In genomic region chr16:15650698-15651161, GRCh38 we compare ENCODE assay signal across 8 cellular contexts. TPM values are rescaled to one million over a fixed set of nuclear protein-coding genes. Genes with fewer than 3 reads are reported as not detected.
DNase-seq lines count a peak whose midpoint lies in the region; ATAC-seq and TF ChIP-seq lines count a peak whose summit lies in the region.

No MANE protein-coding gene starts in this region.

- peak overlapping the region; percentile 47 for H3K27ac ChIP-seq in KMS-11
- H3K27ac ChIP-seq in osteoblast (ENCODE audit: low read depth, low read length) = peak overlapping the region; percentile 89

- DNase-seq in AG10803 (ENCODE audit: low read depth) (no peak), fibroblast of villous mesenchyme (ENCODE audit: low read depth) (peak; percentile 44), osteoblast (ENCODE audit: insufficient read length, low spot score, missing footprints) (peak; percentile 81), NCI-H128 (lab: John Stamatoyannopoulos, UW; ENCODE audit: unreplicated experiment) (no peak), MV-4-11 (lab: John Stamatoyannopoulos, UW) (no peak)
- peak; percentile 57 to 59 for DNase-seq in activated T-cell treated with anti-CD3 and anti-CD28 coated beads, Interleukin-2, amount 50 U/mL, for 72 hours

- H2AFZ ChIP-seq in KMS-11 (ENCODE audit: low read depth) = peak overlapping the region; percentile 58
- H2AFZ ChIP-seq in osteoblast (ENCODE audit: low read length) = peak overlapping the region; percentile 93

- H3K36me3 ChIP-seq in KMS-11 (ENCODE audit: insufficient read depth) (no peaks in the 10 kb centered on the region), osteoblast (ENCODE audit: insufficient read depth, low read length) (peaks cover 6% of the 10 kb centered on the region)

- no peaks in the 10 kb centered on the region for H3K9me3 ChIP-seq in osteoblast (ENCODE audit: low read depth, low read length)

- H3K4me1 ChIP-seq in KMS-11 (ENCODE audit: low read depth, poor library complexity, severe bottlenecking) (peaks cover 32% of the 10 kb centered on the region), osteoblast (ENCODE audit: insufficient read depth, low read length) (peaks cover 23% of the 10 kb centered on the region)

- peak overlapping the region; percentile 94 to 95 for H3K4me3 Mint-ChIP-seq in activated T-cell treated with anti-CD3 and anti-CD28 coated beads, Interleukin-2, amount 50 U/mL, for 72 hours

- H4K20me1 ChIP-seq in KMS-11 (ENCODE audit: insufficient read depth) = no peaks in the 10 kb centered on the region
- H4K20me1 ChIP-seq in osteoblast (ENCODE audit: insufficient read depth, low read length) = peaks cover 22% of the 10 kb centered on the region

- H3K9ac ChIP-seq in KMS-11 = peak overlapping the region; percentile 73

- peaks cover 42% of the 10 kb centered on the region for H3K4me1 Mint-ChIP-seq in activated T-cell treated with anti-CD3 and anti-CD28 coated beads, Interleukin-2, amount 50 U/mL, for 72 hours (ENCODE audit: low read depth)

- peak overlapping the region; percentile 96 for H3K27ac Mint-ChIP-seq in activated T-cell treated with anti-CD3 and anti-CD28 coated beads, Interleukin-2, amount 50 U/mL, for 72 hours

- H3K9me3 Mint-ChIP-seq in activated T-cell treated with anti-CD3 and anti-CD28 coated beads, Interleukin-2, amount 50 U/mL, for 72 hours = no peaks in the 10 kb centered on the region

- peak overlapping the region; percentile 95 for H3K4me2 ChIP-seq in KMS-11
- H3K4me2 ChIP-seq in osteoblast (ENCODE audit: insufficient read depth, low read length) = peak overlapping the region; percentile 99

- TF ChIP-seq CTCF in AG10803 (conservative IDR thresholded peaks at IDR 0.05; ENCODE audit: low read length) (no peak), KMS-11 (conservative IDR thresholded peaks at IDR 0.05; ENCODE audit: low read depth, low read length) (no peak), fibroblast of villous mesenchyme (IDR thresholded peaks at IDR 0.05; ENCODE audit: insufficient read depth, low read depth, low read length) (no peak), osteoblast (IDR thresholded peaks at IDR 0.05; ENCODE audit: extremely low read depth, low read depth, low read length) (no peak)

- no peaks in the 10 kb centered on the region for H3K27me3 Mint-ChIP-seq in activated T-cell treated with anti-CD3 and anti-CD28 coated beads, Interleukin-2, amount 50 U/mL, for 72 hours (ENCODE audit: low read depth)

- H3K27me3 ChIP-seq in KMS-11 (ENCODE audit: insufficient read depth, low read depth) (no peaks in the 10 kb centered on the region), osteoblast (ENCODE audit: insufficient read depth, low read length) (no peaks in the 10 kb centered on the region)

- H3K79me2 ChIP-seq in KMS-11 (ENCODE audit: insufficient read depth, low read depth) (peaks cover 54% of the 10 kb centered on the region), osteoblast (ENCODE audit: insufficient read depth, low read length) (peaks cover 54% of the 10 kb centered on the region)

- H3K4me3 ChIP-seq in AG10803 (ENCODE audit: low read length) (peak overlapping the region; percentile 91), KMS-11 (IDR thresholded peaks at IDR 0.05; ENCODE audit: insufficient read depth, low read depth, low read length) (no peak overlapping the region), fibroblast of villous mesenchyme (ENCODE audit: low read depth, low read length) (peak overlapping the region; percentile 82), osteoblast (ENCODE audit: insufficient read depth, low read length) (peak overlapping the region; percentile 95)

- H3K36me3 Mint-ChIP-seq in activated T-cell treated with anti-CD3 and anti-CD28 coated beads, Interleukin-2, amount 50 U/mL, for 72 hours (ENCODE audit: insufficient read depth in 2 of 2) = peaks cover 8 to 11% of the 10 kb centered on the region in 2 donors

- peak; percentile 31 for ATAC-seq in GM19372 (IDR thresholded peaks at IDR 0.05; ENCODE audit: low read depth, unreplicated experiment)
- ATAC-seq in activated T-cell treated with anti-CD3 and anti-CD28 coated beads, Interleukin-2, amount 50 U/mL, for 72 hours (replicated peaks in 1 of 2) = peak; percentile 42 to 54

RNA-seq across cellular contexts. Expression of gene NDE1, which starts 0.7 kb away (rescaled TPM):
- total RNA-seq in activated T-cell treated with anti-CD3 and anti-CD28 coated beads, Interleukin-2, amount 50 U/mL, for 72 hours = 100 to 1,000 TPM; 106 to 122 TPM
- total RNA-seq in fibroblast of villous mesenchyme (38.3 and 43.2 TPM in 2 replicates), osteoblast (28.3 and 31.5 TPM in 2 replicates)

RNA-seq across cellular contexts. Expression of gene MARF1, which starts 7.8 kb away (rescaled TPM):
- 10 to 100 TPM; 74.3 TPM for total RNA-seq in activated T-cell treated with anti-CD3 and anti-CD28 coated beads, Interleukin-2, amount 50 U/mL, for 72 hours
- total RNA-seq in fibroblast of villous mesenchyme (14.5 and 14.7 TPM in 2 replicates), osteoblast (25.0 and 25.7 TPM in 2 replicates)

Comparison
In these comparisons a context has a peak if more than half of its experiments do, and no peak if none do; other contexts are left out.
1. DNase-seq: peak in activated T-cell treated with anti-CD3 and anti-CD28 coated beads, Interleukin-2, amount 50 U/mL, for 72 hours (2 of 2), fibroblast of villous mesenchyme (single experiment) and osteoblast (single experiment); none in AG10803 (single experiment), NCI-H128 (single experiment) and MV-4-11 (single experiment).